8 cellular contexts compared by ENCODE assay signal in the genomic region with DNA sequence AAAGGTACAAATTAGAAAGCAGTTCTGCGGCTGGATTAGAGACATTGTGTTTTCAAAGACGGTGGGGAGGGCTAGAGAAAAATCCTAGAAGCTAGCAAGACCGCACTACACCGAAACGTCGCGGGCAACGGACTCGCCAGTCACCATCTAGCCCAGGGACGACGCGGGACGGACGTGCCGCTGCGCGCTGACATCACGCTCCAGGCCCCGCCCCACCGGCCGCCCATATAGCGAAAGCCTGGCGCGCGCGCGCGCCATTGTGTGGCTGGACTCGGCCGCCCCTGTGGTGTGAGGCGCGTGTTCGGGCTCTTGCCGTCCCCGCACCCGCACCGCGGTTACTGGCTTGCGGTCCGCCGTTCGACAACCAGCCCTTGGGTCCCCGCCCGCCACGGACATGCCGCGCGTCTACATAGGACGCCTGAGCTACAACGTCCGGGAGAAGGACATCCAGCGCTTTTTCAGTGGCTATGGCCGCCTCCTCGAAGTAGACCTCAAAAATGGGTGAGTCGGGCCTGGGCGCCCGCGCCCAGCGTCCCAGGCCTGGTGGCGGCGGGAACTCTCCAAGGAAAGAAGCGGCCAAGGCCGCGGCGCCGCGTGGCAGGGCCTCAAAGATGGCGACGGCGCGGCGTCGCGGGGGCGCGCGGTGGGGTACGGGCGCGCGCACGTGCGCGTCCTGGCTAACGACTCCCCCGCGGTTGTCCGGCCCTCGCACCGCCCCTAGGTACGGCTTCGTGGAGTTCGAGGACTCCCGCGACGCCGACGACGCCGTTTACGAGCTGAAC. TPM values are rescaled to one million over a fixed set of nuclear protein-coding genes. Genes with fewer than 3 reads are reported as not detected.
DNase-seq lines count a peak whose midpoint lies in the region; ATAC-seq and TF ChIP-seq lines count a peak whose summit lies in the region.

A gene (plus strand): TSS at position 257 of the 782 bp plus-strand sequence. CDS start 138 bp downstream, at position 395.

- H3K4me1 ChIP-seq in HUES6 (ENCODE audit: control insufficient read depth, insufficient read depth, low read length) (0 out of 2 replicates have a peak, but pooled peaks cover 4% of the 10 kb centered on the region), OCI-LY7 (ENCODE audit: insufficient read depth, low read length, poor library complexity, severe bottlenecking) (peaks cover 19% of the 10 kb centered on the region), mucosa of rectum (ENCODE audit: control insufficient read depth in 2 of 2, insufficient read depth in 2 of 2, low read length in 2 of 2) (peaks cover 7 to 8% of the 10 kb centered on the region in 2 donors)

- peaks cover 33% of the 10 kb centered on the region for H4K20me1 ChIP-seq in OCI-LY7 (ENCODE audit: insufficient read depth, low read length)

- TF ChIP-seq CTCF in OCI-LY7 (conservative IDR thresholded peaks at IDR 0.05; ENCODE audit: low read length) = no peak

- intact Hi-C loops in OCI-LY7 (cut with micrococcal nuclease; ENCODE audit: unreplicated experiment) = loop anchor here (2.0 to 5.0 kb wide), 4 partner anchors 57 to 1766 kb away; no protein-coding TSS in a partner anchor

- H3K4me3 ChIP-seq in HUES6 (ENCODE audit: low read depth, low read length) = peak within 1 kb of the TSS; percentile 87
- H3K4me3 ChIP-seq in OCI-LY7 (ENCODE audit: low read depth, low read length, poor library complexity, severe bottlenecking) = peak within 1 kb of the TSS; percentile 99
- peak within 1 kb of the TSS; percentile 93 to 96 for H3K4me3 ChIP-seq in mucosa of rectum (ENCODE audit: low read length in 2 of 2)

- H3K36me3 ChIP-seq in HUES6 (ENCODE audit: control insufficient read depth, insufficient read depth, low read length) = peaks cover 40% of the 10 kb centered on the region
- H3K36me3 ChIP-seq in OCI-LY7 (ENCODE audit: insufficient read depth, low read length) = peaks cover 44% of the 10 kb centered on the region
- H3K36me3 ChIP-seq in mucosa of rectum (ENCODE audit: control insufficient read depth in 2 of 2, insufficient read depth in 2 of 2, low read length in 2 of 2) = peaks cover 28 to 34% of the 10 kb centered on the region in 2 donors

- peaks cover 49% of the 10 kb centered on the region for H3K79me2 ChIP-seq in OCI-LY7 (ENCODE audit: insufficient read depth, low read depth, low read length)

- H2AFZ ChIP-seq in OCI-LY7 (ENCODE audit: low read length) = peak within 1 kb of the TSS; percentile 81

- POLR2A ChIA-PET in OCI-LY7 (lab: Charles Lee) = interaction anchor here (0.6 to 4.1 kb wide), 13 partner anchors 9 to 1871 kb away, joined by 3 to 15 read pairs (median 4); a partner anchor contains a TSS

- BruUV-seq in OCI-LY7 (replicated peaks; lab: Mats Ljungman, UMichigan) = no TSS peak

- CTCF ChIA-PET in OCI-LY7 (lab: Charles Lee; ENCODE audit: unreplicated experiment) = interaction anchor here (0.6 kb wide), 1 partner anchor 253 kb away, joined by 3 read pairs; no protein-coding TSS in a partner anchor

- peak within 1 kb of the TSS; percentile 76 for H3K4me2 ChIP-seq in OCI-LY7 (ENCODE audit: low read length)

- H3K27me3 ChIP-seq in HUES6 (ENCODE audit: control insufficient read depth, insufficient read depth, low read length) (no peaks in the 10 kb centered on the region), mucosa of rectum (ENCODE audit: control insufficient read depth in 2 of 2, insufficient read depth in 2 of 2, low read length in 2 of 2) (no peaks in the 10 kb centered on the region)

- H3K27ac ChIP-seq in HUES6 (ENCODE audit: low read depth, low read length) (peak within 1 kb of the TSS; percentile 100), OCI-LY7 (ENCODE audit: low read depth, low read length, poor library complexity, severe bottlenecking) (peak within 1 kb of the TSS; percentile 88), epithelial cell of prostate (peak within 1 kb of the TSS; percentile 90), mucosa of rectum (ENCODE audit: low read depth in 2 of 2, low read length in 2 of 2) (peak within 1 kb of the TSS; percentile 100)

- peak; percentile 95 for DNase-seq in DMS 273 (lab: John Stamatoyannopoulos, UW; ENCODE audit: unreplicated experiment)
- peak; percentile 93 for DNase-seq in OCI-LY7 (ENCODE audit: low spot score)
- DNase-seq in activated T-cell treated with anti-CD3 and anti-CD28 coated beads for 4 hours = peak; percentile 90
- peak; percentile 49 for DNase-seq in epithelial cell of prostate (ENCODE audit: low read depth, low spot score)
- DNase-seq in stimulated activated CD8-positive, alpha-beta memory T cell treated with anti-CD3 and anti-CD28 coated beads, Interleukin-4, amount 100 ng/mL, for 4 hours (ENCODE audit: low read depth in 2 of 2, low spot score in 1 of 2) = peak; percentile 85 to 88

- peak; percentile 81 for ATAC-seq in GM21447 (IDR thresholded peaks at IDR 0.05; ENCODE audit: unreplicated experiment)

- H3K9me3 ChIP-seq in HUES6 (ENCODE audit: control insufficient read depth, insufficient read depth, low read depth, low read length) (no peaks in the 10 kb centered on the region), OCI-LY7 (ENCODE audit: low read length) (no peaks in the 10 kb centered on the region; the same call in 1 of the 2 replicates), mucosa of rectum (ENCODE audit: control insufficient read depth in 2 of 2, low read length in 2 of 2) (no peaks in the 10 kb centered on the region)

- peak within 1 kb of the TSS; percentile 100 for H3K9ac ChIP-seq in HUES6 (ENCODE audit: low read length)
- peak within 1 kb of the TSS; percentile 98 to 100 for H3K9ac ChIP-seq in mucosa of rectum (ENCODE audit: low read depth in 1 of 2, low read length in 2 of 2)

- no peaks in the 10 kb centered on the region for H3K9me2 ChIP-seq in OCI-LY7 (ENCODE audit: insufficient read depth, low read length)

RNA-seq across cellular contexts. Expression of the gene that starts here (rescaled TPM):
- total RNA-seq in OCI-LY7 (2014; rRNA removed; shearing (Covaris generic)) = 64.3 and 66.9 TPM in 2 replicates
- total RNA-seq in OCI-LY7 (2022) = 171 and 176 TPM in 2 replicates

Comparison
In these comparisons a context has a peak if more than half of its experiments do, and no peak if none do; other contexts are left out.
1. Peak in every context shown above with its lines: DNase-seq, ATAC-seq, H3K4me3 ChIP-seq and H3K27ac ChIP-seq.